In genomic region chr17:5584383-5584951, GRCh38 we compare ENCODE assay signal across 8 cellular contexts. TPM values are rescaled to one million over a fixed set of nuclear protein-coding genes. Genes with fewer than 3 reads are reported as not detected.
A peak's percentile ranks its signal among the peaks of the same experiment; 100 is the strongest.
DNase-seq lines count a peak whose midpoint lies in the region; TF ChIP-seq lines count a peak whose summit lies in the region.

Gene NLRP1, minus strand, starts transcription at chr17:5584509. Its CDS starts 552 bp downstream, at chr17:5583957.

- peak within 1 kb of the TSS; percentile 97 for H3K4me3 Mint-ChIP-seq in activated CD4-positive, alpha-beta T cell treated with anti-CD3 and anti-CD28 coated beads, Interleukin-2, amount 10 ng/mL, durations not matched to agents 24 days and 14 days

- H3K9me3 ChIP-seq in HEK293 (ENCODE audit: control insufficient read depth, insufficient read depth, low read depth, low read length) = no peaks in the 10 kb centered on the region

- H3K36me3 ChIP-seq in HEK293 (ENCODE audit: control insufficient read depth in 2 of 2, insufficient read depth in 1 of 2, low read length in 2 of 2) = no peaks in the 10 kb centered on the region

- DNase-seq in GM12864 (ENCODE audit: low read depth) = peak; percentile 83
- DNase-seq in NCI-H1105 treated with DMSO at 0.1 percent for 48 hours (lab: John Stamatoyannopoulos, UW) = peak; percentile 47
- DNase-seq in activated CD4-positive, alpha-beta T cell treated with anti-CD3 and anti-CD28 coated beads, Interleukin-2, amount 10 ng/mL, durations not matched to agents 24 days and 14 days = peak; percentile 98
- DNase-seq in coronary artery (ENCODE audit: low spot score) = peak; percentile 92
- peak; percentile 73 to 95 for DNase-seq in lung microvascular endothelial cell (ENCODE audit: low read depth in 2 of 2)
- DNase-seq in stimulated activated CD8-positive, alpha-beta memory T cell treated with anti-CD3 and anti-CD28 coated beads, Interleukin-12 subunit alpha, Interleukin-12 subunit beta, amount 100 ng/mL, for 24 hours (ENCODE audit: extremely low read depth) = peak; percentile 89
- no peak for DNase-seq in NCI-H510A treated with DMSO at 0.1 percent for 48 hours (lab: John Stamatoyannopoulos, UW)

- no peak for TF ChIP-seq CTCF in GM12864 (IDR thresholded peaks at IDR 0.05; ENCODE audit: low read depth, low read length, missing control alignments)
- no peak for TF ChIP-seq CTCF in HEK293 (tag by site-specific recombination; IDR thresholded peaks at IDR 0.05)
- no peak for TF ChIP-seq CTCF in coronary artery (IDR thresholded peaks at IDR 0.05)

- POLR2A ChIA-PET in HEK293 (lab: Yijun Ruan, JAX) = interaction anchor here (1.8 kb wide), 1 partner anchor 98 kb away, joined by 6 read pairs; the partner anchor contains the start of genes DERL2 and MIS12

- peaks cover 33% of the 10 kb centered on the region for H3K36me3 Mint-ChIP-seq in activated CD4-positive, alpha-beta T cell treated with anti-CD3 and anti-CD28 coated beads, Interleukin-2, amount 10 ng/mL, durations not matched to agents 24 days and 14 days (ENCODE audit: low read depth)

- peak within 1 kb of the TSS; percentile 68 for H3K4me3 ChIP-seq in GM12864 (ENCODE audit: low read depth, low read length)
- H3K4me3 ChIP-seq in HEK293 (ENCODE audit: low read depth, low read length) = no peak within 1 kb of the TSS
- H3K4me3 ChIP-seq in coronary artery = peak within 1 kb of the TSS; percentile 74

- H3K4me1 Mint-ChIP-seq in activated CD4-positive, alpha-beta T cell treated with anti-CD3 and anti-CD28 coated beads, Interleukin-2, amount 10 ng/mL, durations not matched to agents 24 days and 14 days = peaks cover 55% of the 10 kb centered on the region

- intact Hi-C loops in activated CD4-positive, alpha-beta T cell treated with anti-CD3 and anti-CD28 coated beads, Interleukin-2, amount 10 ng/mL, durations not matched to agents 24 days and 14 days (cut with micrococcal nuclease) = loop anchor here (1.0 to 10.0 kb wide), 3 partner anchors 58 to 1060 kb away; partner anchors contain the start of genes DERL2, KIAA0753, MIS12 and TXNDC17

- H3K27ac ChIP-seq in HEK293 (ENCODE audit: extremely low read depth, low read depth, low read length) (no peak within 1 kb of the TSS), coronary artery (peak within 1 kb of the TSS; percentile 80 to 93)

- CTCF ChIA-PET in HEK293 (lab: Yijun Ruan, JAX) = interaction anchor here (0.6 to 2.0 kb wide), 3 partner anchors 8 to 852 kb away, joined by 3 to 9 read pairs (median 3); partner anchors contain the start of genes DERL2 and MIS12

- peaks cover 5% of the 10 kb centered on the region; the same call in 1 of the 2 replicates for H3K4me1 ChIP-seq in HEK293 (ENCODE audit: control insufficient read depth, insufficient read depth, low read length)

- peaks cover 6% of the 10 kb centered on the region for H3K27me3 Mint-ChIP-seq in activated CD4-positive, alpha-beta T cell treated with anti-CD3 and anti-CD28 coated beads, Interleukin-2, amount 10 ng/mL, durations not matched to agents 24 days and 14 days

- no peaks in the 10 kb centered on the region for H3K9me3 Mint-ChIP-seq in activated CD4-positive, alpha-beta T cell treated with anti-CD3 and anti-CD28 coated beads, Interleukin-2, amount 10 ng/mL, durations not matched to agents 24 days and 14 days

- H3K27ac Mint-ChIP-seq in activated CD4-positive, alpha-beta T cell treated with anti-CD3 and anti-CD28 coated beads, Interleukin-2, amount 10 ng/mL, durations not matched to agents 24 days and 14 days = peak within 1 kb of the TSS; percentile 96

TF ChIP-seq in HEK293, 187 proteins besides CTCF, POLR2A, EP300 and RAD21 (continues in another document):
- TF ChIP-seq INSM2 (tag by site-specific recombination; IDR thresholded peaks at IDR 0.05) = no peak
- TF ChIP-seq ZNF670 (tag by site-specific recombination; IDR thresholded peaks at IDR 0.05; ENCODE audit: low read depth) = no peak
- TF ChIP-seq ZNF366 (tag by site-specific recombination; conservative IDR thresholded peaks at IDR 0.05) = no peak
- TF ChIP-seq ZNF274 (IDR thresholded peaks at IDR 0.05; ENCODE audit: low read length) = no peak
- TF ChIP-seq ZNF274 (tag by site-specific recombination; IDR thresholded peaks at IDR 0.05; ENCODE audit: borderline replicate concordance) = no peak
- no peak for TF ChIP-seq ZNF571 (tag by site-specific recombination; IDR thresholded peaks at IDR 0.05)
- TF ChIP-seq ZNF658 (tag by site-specific recombination; IDR thresholded peaks at IDR 0.05) = no peak
- TF ChIP-seq REPIN1 (tag by site-specific recombination; IDR thresholded peaks at IDR 0.05; ENCODE audit: low read depth) = no peak
- TF ChIP-seq ZBTB20 (tag by site-specific recombination; IDR thresholded peaks at IDR 0.05) = peak; percentile 41; the same call in 1 of the 2 replicates
- no peak for TF ChIP-seq PBX3 (CRISPR knock-in tag; IDR thresholded peaks at IDR 0.05)
- TF ChIP-seq PRDM10 (tag by site-specific recombination; IDR thresholded peaks at IDR 0.05) = no peak
- no peak for TF ChIP-seq PRDM1 (tag by site-specific recombination; IDR thresholded peaks at IDR 0.05)
- TF ChIP-seq ZNF561 (tag by site-specific recombination; IDR thresholded peaks at IDR 0.05; ENCODE audit: borderline replicate concordance) = no peak
- TF ChIP-seq ZNF423 (tag by site-specific recombination; IDR thresholded peaks at IDR 0.05) = no peak
- no peak for TF ChIP-seq ZNF639 (tag by site-specific recombination; IDR thresholded peaks at IDR 0.05)
- peak; percentile 96 for TF ChIP-seq ZBTB17 (tag by site-specific recombination; IDR thresholded peaks at IDR 0.05)
- TF ChIP-seq SP3 (tag by site-specific recombination; IDR thresholded peaks at IDR 0.05) = peak; percentile 40; the same call in 1 of the 2 replicates
- TF ChIP-seq ZNF548 (tag by site-specific recombination; IDR thresholded peaks at IDR 0.05) = no peak
- no peak for TF ChIP-seq ZNF155 (tag by site-specific recombination; IDR thresholded peaks at IDR 0.05)

RNA-seq across cellular contexts. Expression of gene NLRP1, which starts in this region (rescaled TPM):
- total RNA-seq in activated CD4-positive, alpha-beta T cell treated with anti-CD3 and anti-CD28 coated beads, Interleukin-2, amount 10 ng/mL, durations not matched to agents 24 days and 14 days = 19.6 and 23.0 TPM in 2 replicates
- total RNA-seq in lung microvascular endothelial cell = 2.2 and 9.6 TPM in 2 replicates
